Comparison of ENCODE assay signal across 23 cellular contexts in genomic region chr7:41694490-41694889, GRCh38. TPM values are rescaled to one million over a fixed set of nuclear protein-coding genes. Genes with fewer than 3 reads are reported as not detected.
A peak's percentile ranks its signal among the peaks of the same experiment; 100 is the strongest.
DNase-seq lines count a peak whose midpoint lies in the region; ATAC-seq and TF ChIP-seq lines count a peak whose summit lies in the region.
"Had no signal": no experiment of that assay in that cellular context is flagged by ENCODE, and none has a peak within 500 bp of the region (broad histone marks: within the 10 kb centered on the region; RNA-seq: fewer than 3 reads in every experiment).

No MANE protein-coding gene starts in this region.

- H3K4me1 ChIP-seq in ACC112 (ENCODE audit: control insufficient read depth, insufficient read depth, low read length, unreplicated experiment): peaks cover 45% of the 10 kb centered on the region
- peaks cover 27% of the 10 kb centered on the region for H3K4me1 ChIP-seq in PC-3 (ENCODE audit: insufficient read depth, low read length)
- H3K4me1 ChIP-seq in endocrine pancreas (ENCODE audit: control insufficient read depth, insufficient read depth, low read length): peaks cover 17% of the 10 kb centered on the region
- peaks cover 0 to 9% (median 0%) of the 10 kb centered on the region in 4 donors for H3K4me1 ChIP-seq in transverse colon
- H3K4me1 ChIP-seq: A549, colonic mucosa had no signal

- peak overlapping the region; percentile 10; the same call in 1 of the 2 replicates for H3K4me3 ChIP-seq in ACC112 (ENCODE audit: low read depth, low read length)
- peak overlapping the region; percentile 95 for H3K4me3 ChIP-seq in PC-3 (ENCODE audit: low read length)
- H3K4me3 ChIP-seq in endocrine pancreas (ENCODE audit: control insufficient read depth, insufficient read depth, low read length): peak overlapping the region; percentile 80
- no peak overlapping the region for H3K4me3 ChIP-seq in transverse colon
- H3K4me3 ChIP-seq: A549, colonic mucosa, SK-N-MC had no signal

- no peaks in the 10 kb centered on the region for H3K9me2 ChIP-seq in PC-3 (replicated peaks; ENCODE audit: low read length)

- WGBS in transverse colon (ENCODE audit: low coverage in 1 of 2), 2 donors: 61 to 88% methylated on average over 5 to 6 of the region's 6 CpGs

- TF ChIP-seq POLR2A in transverse colon (IDR thresholded peaks at IDR 0.05): no peak

- peaks cover 50% of the 10 kb centered on the region for H3K79me2 ChIP-seq in ACC112 (ENCODE audit: control insufficient read depth, insufficient read depth, low read length, unreplicated experiment)
- peaks cover 100% of the 10 kb centered on the region for H3K79me2 ChIP-seq in PC-3 (ENCODE audit: low read length)

- CTCF ChIA-PET in PC-3 (lab: Charles Lee): no interaction called here

- H3K27ac ChIP-seq in ACC112 (ENCODE audit: low read depth, low read length) (no peak overlapping the region), PC-3 (ENCODE audit: low read length) (peak overlapping the region; percentile 94), transverse colon (no peak overlapping the region)
- H3K27ac ChIP-seq: A549, colonic mucosa, SK-N-MC, VCaP had no signal

- H3K9ac ChIP-seq in PC-3 (ENCODE audit: low read length) (peak overlapping the region; percentile 92; the same call in 1 of the 2 replicates), endocrine pancreas (ENCODE audit: control insufficient read depth, insufficient read depth, low read length) (no peak overlapping the region)

- H3K4me1 Mint-ChIP-seq in nephron: peaks cover 52% of the 10 kb centered on the region

- H2AFZ ChIP-seq in ACC112 (ENCODE audit: low read length, unreplicated experiment) (peak overlapping the region; percentile 7), PC-3 (ENCODE audit: low read length) (no peak overlapping the region)

- H3K9me3 Mint-ChIP-seq in nephron: no peaks in the 10 kb centered on the region
- H3K9me3 Mint-ChIP-seq: activated naive CD4-positive, alpha-beta T cell treated with anti-CD3 and anti-CD28 coated beads, Interleukin-2, amount 50 U/mL, for 72 hours; IgD-negative memory B cell had no signal

- peaks cover 9% of the 10 kb centered on the region; the same call in 1 of the 2 replicates for H3K36me3 ChIP-seq in ACC112 (ENCODE audit: insufficient read depth, low read length)
- peaks cover 96% of the 10 kb centered on the region for H3K36me3 ChIP-seq in PC-3 (ENCODE audit: low read depth, low read length)
- peaks cover 4% of the 10 kb centered on the region for H3K36me3 ChIP-seq in endocrine pancreas (ENCODE audit: control insufficient read depth, insufficient read depth, low read length)
- no peaks in the 10 kb centered on the region for H3K36me3 ChIP-seq in transverse colon
- H3K36me3 ChIP-seq: colonic mucosa had no signal

- H3K27me3 Mint-ChIP-seq in nephron (ENCODE audit: low read depth): peaks cover 10% of the 10 kb centered on the region

- BruUV-seq in PC-3 (replicated peaks; lab: Mats Ljungman, UMichigan): no TSS peak

- H3K27ac Mint-ChIP-seq in nephron: peak overlapping the region in 2 of 3 experiments; percentile 26 to 77
- H3K27ac Mint-ChIP-seq: activated naive CD4-positive, alpha-beta T cell treated with anti-CD3 and anti-CD28 coated beads, Interleukin-2, amount 50 U/mL, for 72 hours; IgD-negative memory B cell had no signal

- H4K20me1 ChIP-seq in PC-3 (ENCODE audit: low read length): peaks cover 33% of the 10 kb centered on the region

- in situ Hi-C loops in transverse colon (cut with MboI; ENCODE audit: low pct_ligation_motif_present in 1 of 4, low pct_unique_long_range_greater_than_20kb in 1 of 4, low sequenced_read_pairs in 3 of 4): loop anchor here in 1 of 4 donors (10.0 kb wide), 1 partner anchor 1370 kb away; no protein-coding TSS in a partner anchor

- H3K4me3 Mint-ChIP-seq in nephron: peak overlapping the region in 2 of 3 experiments; percentile 77 to 93
- H3K4me3 Mint-ChIP-seq: IgD-negative memory B cell had no signal

- H3K27me3 ChIP-seq in ACC112 (ENCODE audit: insufficient read depth, low read length): no peaks in the 10 kb centered on the region
- H3K27me3 ChIP-seq in PC-3 (ENCODE audit: low read length): no peaks in the 10 kb centered on the region
- H3K27me3 ChIP-seq in endocrine pancreas (ENCODE audit: control insufficient read depth, insufficient read depth, low read length): no peaks in the 10 kb centered on the region
- peaks cover 23% of the 10 kb centered on the region for H3K27me3 ChIP-seq in transverse colon
- H3K27me3 ChIP-seq: colonic mucosa had no signal

- no peaks in the 10 kb centered on the region for H3F3A ChIP-seq in PC-3 (ENCODE audit: low read length, unreplicated experiment)

- peak overlapping the region; percentile 97 for H3K4me2 ChIP-seq in PC-3 (ENCODE audit: low read length)
- H3K4me2 ChIP-seq: A549 had no signal

- ATAC-seq in PC-3: no peak
- ATAC-seq in GM21526 (IDR thresholded peaks at IDR 0.05; ENCODE audit: low FRiP score, unreplicated experiment): no peak
- ATAC-seq: A549; activated naive CD4-positive, alpha-beta T cell treated with anti-CD3 and anti-CD28 coated beads, Interleukin-2, amount 50 U/mL, for 72 hours; heart right ventricle; left ventricle myocardium superior had no signal

- intact Hi-C loops in PC-3 (cut with micrococcal nuclease) (no loop called here), transverse colon (cut with DNase I; ENCODE audit: low total_unique reads) (no loop called here)

- no peak for TF ChIP-seq CTCF in PC-3 (conservative IDR thresholded peaks at IDR 0.05; ENCODE audit: low read depth, low read length)
- no peak for TF ChIP-seq CTCF in nephron (IDR thresholded peaks at IDR 0.05; ENCODE audit: unreplicated experiment in 3 of 3)
- TF ChIP-seq CTCF in transverse colon (IDR thresholded peaks at IDR 0.05): no peak

- DNase-seq in PC-3 (no peak), transverse colon (no peak), cerebellar nuclear complex (lab: John Stamatoyannopoulos, UW) (no peak), SHP77 (lab: John Stamatoyannopoulos, UW) (no peak)
- DNase-seq: activated CD4-positive, alpha-beta T cell treated with anti-CD3 and anti-CD28 coated beads, Interleukin-2, amount 50 U/mL, for 1 hour; colonic mucosa; COR-L47; H7; heart right ventricle; left ventricle myocardium superior; NCI-H1417 treated with DMSO at 0.1 percent for 48 hours; NCI-H524; stimulated activated CD8-positive, alpha-beta memory T cell treated with anti-CD3 and anti-CD28 coated beads, Interleukin-4, amount 100 ng/mL, for 48 hours had no signal

- POLR2A ChIA-PET in PC-3 (lab: Charles Lee; ENCODE audit: unreplicated experiment): no interaction called here

- TF ChIP-seq EP300 in transverse colon (IDR thresholded peaks at IDR 0.05; ENCODE audit: low read depth): no peak

- peaks cover 13% of the 10 kb centered on the region for H3K36me3 Mint-ChIP-seq in nephron (ENCODE audit: low read depth)
- H3K36me3 Mint-ChIP-seq: activated naive CD4-positive, alpha-beta T cell treated with anti-CD3 and anti-CD28 coated beads, Interleukin-2, amount 50 U/mL, for 72 hours; IgD-negative memory B cell had no signal

- no peaks in the 10 kb centered on the region for H3K9me3 ChIP-seq in PC-3 (ENCODE audit: low read length)
- H3K9me3 ChIP-seq in endocrine pancreas (ENCODE audit: control insufficient read depth, low read length): no peaks in the 10 kb centered on the region
- H3K9me3 ChIP-seq in transverse colon: no peaks in the 10 kb centered on the region
- H3K9me3 ChIP-seq: A549, colonic mucosa, heart right ventricle had no signal

RNA-seq across cellular contexts. Expression of gene INHBA, which starts 8.4 kb away (rescaled TPM):
- total RNA-seq in PC-3 (2014; rRNA removed): 55.3 and 70.1 TPM in 2 replicates
- total RNA-seq in transverse colon: 1 to 10 TPM in 1 of 4 donors, under 1 TPM in 2, not detected in 1; 0.14 to 1.1 (median 1.00) TPM
- total RNA-seq: T-helper 2 cell treated with Interferon-gamma antibody and Interleukin-4, amounts not matched to agents 100 ng/mL and 5 ng/mL, for 36 hours had no signal

Comparison
In these comparisons a context has a peak if more than half of its experiments do, and no peak if none do; other contexts are left out.
1. H3K4me3 ChIP-seq: peak in ACC112 (single experiment), PC-3 (single experiment) and endocrine pancreas (single experiment); none in transverse colon (0 of 4).
2. RNA of gene INHBA, which starts 8.4 kb away (total RNA-seq): 55.3 to 70.1 TPM in PC-3; 0.14 to 1.1 TPM in transverse colon; every median in the first group is over 10 times any median in the second.